In genomic region chr12:30823140-30823669, GRCh38 we compare ENCODE assay signal across 8 cellular contexts.
DNase-seq lines count a peak whose midpoint lies in the region; ATAC-seq, FAIRE-seq and TF ChIP-seq lines count a peak whose summit lies in the region.

No MANE protein-coding gene starts in this region.

- peak overlapping the region; percentile 70 to 85 (median 81) for H3K9ac ChIP-seq in BLaER1 treated with 17β-estradiol and CSF1 and Interleukin-3, amounts not matched to agents 10 nM and 100 nM

- peak; percentile 72 for DNase-seq in GM23338 (ENCODE audit: low spot score)
- peak; percentile 5 for DNase-seq in activated T-cell treated with anti-CD3 and anti-CD28 coated beads for 4 hours
- peak; percentile 5 for DNase-seq in fibroblast of the aortic adventitia (ENCODE audit: low read depth)
- DNase-seq in osteoblast (ENCODE audit: insufficient read length, low spot score, missing footprints) = no peak
- DNase-seq in RCC 7860 (ENCODE audit: low spot score) = no peak
- DNase-seq in D721Med (ENCODE audit: insufficient read length, low spot score) = no peak

- H3K36me3 Mint-ChIP-seq in GM23338 (ENCODE audit: low read depth) = no peaks in the 10 kb centered on the region

- no peaks in the 10 kb centered on the region for H3K9me3 ChIP-seq in BLaER1 treated with 17β-estradiol and CSF1 and Interleukin-3, amounts not matched to agents 10 nM and 100 nM (replicated peaks in 1 of 11)
- no peaks in the 10 kb centered on the region for H3K9me3 ChIP-seq in osteoblast (ENCODE audit: low read depth, low read length)

- peak overlapping the region; percentile 89 for H3K4me3 Mint-ChIP-seq in GM23338

- peaks cover 39% of the 10 kb centered on the region for H3K27me3 Mint-ChIP-seq in GM23338 (ENCODE audit: insufficient read depth, low read depth, poor library complexity)

- no peaks in the 10 kb centered on the region for H3K27me3 ChIP-seq in BLaER1 treated with 17β-estradiol and CSF1 and Interleukin-3, amounts not matched to agents 10 nM and 100 nM
- peaks cover 42% of the 10 kb centered on the region for H3K27me3 ChIP-seq in GM23338 (ENCODE audit: insufficient read depth)
- peaks cover 10% of the 10 kb centered on the region for H3K27me3 ChIP-seq in osteoblast (ENCODE audit: insufficient read depth, low read length)

- H3K4me1 Mint-ChIP-seq in GM23338 = peaks cover 22% of the 10 kb centered on the region

- H3K27ac Mint-ChIP-seq in GM23338 = no peak overlapping the region

- H3K4me2 ChIP-seq in BLaER1 treated with 17β-estradiol and CSF1 and Interleukin-3, amounts not matched to agents 10 nM and 100 nM = peak overlapping the region; percentile 80 to 96 (median 89)
- peak overlapping the region; percentile 93 for H3K4me2 ChIP-seq in GM23338
- peak overlapping the region; percentile 79 for H3K4me2 ChIP-seq in osteoblast (ENCODE audit: insufficient read depth, low read length)

- H4K20me1 ChIP-seq in BLaER1 treated with 17β-estradiol and CSF1 and Interleukin-3, amounts not matched to agents 10 nM and 100 nM = no peaks in the 10 kb centered on the region
- H4K20me1 ChIP-seq in GM23338 (replicated peaks; ENCODE audit: insufficient read depth) (no peaks in the 10 kb centered on the region), osteoblast (ENCODE audit: insufficient read depth, low read length) (no peaks in the 10 kb centered on the region)

- H3K9me3 Mint-ChIP-seq in GM23338 = no peaks in the 10 kb centered on the region

- ATAC-seq in GM23338 (peak; percentile 70), GM21528 (IDR thresholded peaks at IDR 0.05; ENCODE audit: low FRiP score, unreplicated experiment) (no peak)

- TF ChIP-seq CTCF in GM23338 (conservative IDR thresholded peaks at IDR 0.05; ENCODE audit: low read depth in 2 of 2) (0 out of 4 replicates have a peak, but pooled peaks have one; percentile 3 to 18), fibroblast of the aortic adventitia (IDR thresholded peaks at IDR 0.05; ENCODE audit: insufficient read depth, low read length) (peak; percentile 12), osteoblast (IDR thresholded peaks at IDR 0.05; ENCODE audit: extremely low read depth, low read depth, low read length) (peak; percentile 10), D721Med (IDR thresholded peaks at IDR 0.05; ENCODE audit: insufficient read depth, missing control alignments) (no peak)

- FAIRE-seq in RCC 7860 (lab: Jason Lieb, UNC) (no peak), D721Med (lab: Jason Lieb, UNC) (no peak)

- H3K79me2 ChIP-seq in GM23338 (replicated peaks; ENCODE audit: insufficient read depth) (no peaks in the 10 kb centered on the region), osteoblast (ENCODE audit: insufficient read depth, low read length) (no peaks in the 10 kb centered on the region)

- H3K27ac ChIP-seq in BLaER1 treated with 17β-estradiol and CSF1 and Interleukin-3, amounts not matched to agents 10 nM and 100 nM = peak overlapping the region; percentile 35 to 86 (median 79); a peak in 21 of 22 replicates
- H3K27ac ChIP-seq in GM23338 (ENCODE audit: low read depth) (no peak overlapping the region), osteoblast (ENCODE audit: low read depth, low read length) (no peak overlapping the region)

- peaks cover 4% of the 10 kb centered on the region; the same call in 1 of the 2 replicates for H3F3A ChIP-seq in GM23338 (replicated peaks; ENCODE audit: low read depth)

- peak overlapping the region; percentile 51 to 75 (median 66) for H3K4me3 ChIP-seq in BLaER1 treated with 17β-estradiol and CSF1 and Interleukin-3, amounts not matched to agents 10 nM and 100 nM
- H3K4me3 ChIP-seq in GM23338 = peak overlapping the region; percentile 79
- H3K4me3 ChIP-seq in fibroblast of the aortic adventitia (ENCODE audit: low read depth, low read length) = peak overlapping the region; percentile 55
- H3K4me3 ChIP-seq in osteoblast (ENCODE audit: insufficient read depth, low read length) = peak overlapping the region; percentile 71

- no peaks in the 10 kb centered on the region; a peak in 1 of 22 replicates for H3K36me3 ChIP-seq in BLaER1 treated with 17β-estradiol and CSF1 and Interleukin-3, amounts not matched to agents 10 nM and 100 nM
- no peaks in the 10 kb centered on the region for H3K36me3 ChIP-seq in GM23338 (ENCODE audit: insufficient read depth)
- no peaks in the 10 kb centered on the region for H3K36me3 ChIP-seq in osteoblast (ENCODE audit: insufficient read depth, low read length)

- H2AFZ ChIP-seq in GM23338 = peak overlapping the region; percentile 98
- H2AFZ ChIP-seq in osteoblast (ENCODE audit: low read length) = peak overlapping the region; percentile 92

- H3K9me2 ChIP-seq in GM23338 (ENCODE audit: insufficient read depth) = no peaks in the 10 kb centered on the region

- H3K4me1 ChIP-seq in BLaER1 treated with 17β-estradiol and CSF1 and Interleukin-3, amounts not matched to agents 10 nM and 100 nM = peaks cover 14 to 39% (median 31%) of the 10 kb centered on the region in 10 experiments
- peaks cover 17% of the 10 kb centered on the region; the same call in 1 of the 2 replicates for H3K4me1 ChIP-seq in GM23338 (ENCODE audit: insufficient read depth)
- peaks cover 11% of the 10 kb centered on the region for H3K4me1 ChIP-seq in osteoblast (ENCODE audit: insufficient read depth, low read length)

TF ChIP-seq in GM23338, 12 proteins besides CTCF, POLR2A, EP300 and RAD21:
- no peak for TF ChIP-seq EZH2phosphoT487 (IDR thresholded peaks at IDR 0.05; ENCODE audit: unreplicated experiment)
- TF ChIP-seq NANOG (IDR thresholded peaks at IDR 0.05; ENCODE audit: borderline replicate concordance) = no peak

Comparison
In these comparisons a context has a peak if more than half of its experiments do, and no peak if none do; other contexts are left out.
1. H3K27ac ChIP-seq: peak in BLaER1 treated with 17β-estradiol and CSF1 and Interleukin-3, amounts not matched to agents 10 nM and 100 nM (11 of 11); none in GM23338 (single experiment) and osteoblast (single experiment).
2. DNase-seq: peak in GM23338 (single experiment), activated T-cell treated with anti-CD3 and anti-CD28 coated beads for 4 hours (single experiment) and fibroblast of the aortic adventitia (single experiment); none in osteoblast (single experiment), RCC 7860 (single experiment) and D721Med (single experiment).
3. Peak in every context shown above with its lines, with median percentiles within 50 percentile points of each other: H3K4me2 ChIP-seq and H3K4me3 ChIP-seq.